In the genomic region with DNA sequence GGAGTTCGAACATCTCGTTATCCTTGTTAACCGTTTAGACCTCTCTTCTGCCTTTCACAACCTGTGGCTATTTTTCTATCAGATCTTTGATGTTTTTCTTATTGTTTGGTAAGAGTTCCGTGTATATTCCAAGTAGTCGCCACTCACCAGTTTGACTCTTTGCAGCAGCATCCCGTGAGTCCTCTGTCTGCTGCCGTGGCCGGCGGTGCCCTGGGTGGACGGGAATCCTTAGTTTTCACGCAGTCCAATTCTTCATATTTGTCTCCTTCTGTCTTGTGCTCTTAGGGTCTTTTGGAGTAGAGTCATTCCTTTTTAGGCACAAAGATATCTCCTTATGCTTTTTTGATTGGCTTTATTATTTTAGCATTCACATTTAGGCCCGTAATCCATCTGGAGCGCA, we compare ENCODE assay signal across 1 cellular context.
TF ChIP-seq lines count a peak whose summit lies in the region.

No MANE protein-coding gene starts in this region.

TF ChIP-seq in H1, 55 proteins besides CTCF, POLR2A, EP300 and RAD21:
- TF ChIP-seq, protein P1, sequence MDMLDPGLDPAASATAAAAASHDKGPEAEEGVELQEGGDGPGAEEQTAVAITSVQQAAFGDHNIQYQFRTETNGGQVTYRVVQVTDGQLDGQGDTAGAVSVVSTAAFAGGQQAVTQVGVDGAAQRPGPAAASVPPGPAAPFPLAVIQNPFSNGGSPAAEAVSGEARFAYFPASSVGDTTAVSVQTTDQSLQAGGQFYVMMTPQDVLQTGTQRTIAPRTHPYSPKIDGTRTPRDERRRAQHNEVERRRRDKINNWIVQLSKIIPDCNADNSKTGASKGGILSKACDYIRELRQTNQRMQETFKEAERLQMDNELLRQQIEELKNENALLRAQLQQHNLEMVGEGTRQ (IDR thresholded peaks at IDR 0.05; ENCODE audit: low read length), result no peak
- no peak for TF ChIP-seq RNF2 (IDR thresholded peaks at IDR 0.05; ENCODE audit: borderline replicate concordance, low read depth, low read length, missing control alignments, poor library complexity, severe bottlenecking)
- TF ChIP-seq CBX5 (IDR thresholded peaks at IDR 0.05; ENCODE audit: low read depth, low read length), result no peak
- no peak for TF ChIP-seq HDAC2 (IDR thresholded peaks at IDR 0.05; ENCODE audit: borderline replicate concordance in 1 of 2, low read depth in 2 of 2, low read length in 2 of 2)
- TF ChIP-seq, protein P2, sequence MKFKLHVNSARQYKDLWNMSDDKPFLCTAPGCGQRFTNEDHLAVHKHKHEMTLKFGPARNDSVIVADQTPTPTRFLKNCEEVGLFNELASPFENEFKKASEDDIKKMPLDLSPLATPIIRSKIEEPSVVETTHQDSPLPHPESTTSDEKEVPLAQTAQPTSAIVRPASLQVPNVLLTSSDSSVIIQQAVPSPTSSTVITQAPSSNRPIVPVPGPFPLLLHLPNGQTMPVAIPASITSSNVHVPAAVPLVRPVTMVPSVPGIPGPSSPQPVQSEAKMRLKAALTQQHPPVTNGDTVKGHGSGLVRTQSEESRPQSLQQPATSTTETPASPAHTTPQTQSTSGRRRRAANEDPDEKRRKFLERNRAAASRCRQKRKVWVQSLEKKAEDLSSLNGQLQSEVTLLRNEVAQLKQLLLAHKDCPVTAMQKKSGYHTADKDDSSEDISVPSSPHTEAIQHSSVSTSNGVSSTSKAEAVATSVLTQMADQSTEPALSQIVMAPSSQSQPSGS (IDR thresholded peaks at IDR 0.05; ENCODE audit: low read length), result no peak
- no peak for TF ChIP-seq SAP30 (IDR thresholded peaks at IDR 0.05; ENCODE audit: insufficient read depth, insufficient replicate concordance, low read length)
- TF ChIP-seq GABPA (IDR thresholded peaks at IDR 0.05; ENCODE audit: borderline replicate concordance, insufficient read depth, low read length), result no peak
- TF ChIP-seq MAFK (IDR thresholded peaks at IDR 0.05; ENCODE audit: low read depth, low read length), result no peak
- no peak for TF ChIP-seq KDM4A (IDR thresholded peaks at IDR 0.05; ENCODE audit: low read depth, low read length, severe bottlenecking)
